In genomic region chr17:40448639-40449261, GRCh38 we compare ENCODE assay signal across 1 cellular context.
TF ChIP-seq lines count a peak whose summit lies in the region.

No MANE protein-coding gene starts in this region.

TF ChIP-seq in HepG2, 621 proteins besides CTCF, POLR2A, EP300 and RAD21 (continued from another document and continues in another):
- TF ChIP-seq, protein P1, sequence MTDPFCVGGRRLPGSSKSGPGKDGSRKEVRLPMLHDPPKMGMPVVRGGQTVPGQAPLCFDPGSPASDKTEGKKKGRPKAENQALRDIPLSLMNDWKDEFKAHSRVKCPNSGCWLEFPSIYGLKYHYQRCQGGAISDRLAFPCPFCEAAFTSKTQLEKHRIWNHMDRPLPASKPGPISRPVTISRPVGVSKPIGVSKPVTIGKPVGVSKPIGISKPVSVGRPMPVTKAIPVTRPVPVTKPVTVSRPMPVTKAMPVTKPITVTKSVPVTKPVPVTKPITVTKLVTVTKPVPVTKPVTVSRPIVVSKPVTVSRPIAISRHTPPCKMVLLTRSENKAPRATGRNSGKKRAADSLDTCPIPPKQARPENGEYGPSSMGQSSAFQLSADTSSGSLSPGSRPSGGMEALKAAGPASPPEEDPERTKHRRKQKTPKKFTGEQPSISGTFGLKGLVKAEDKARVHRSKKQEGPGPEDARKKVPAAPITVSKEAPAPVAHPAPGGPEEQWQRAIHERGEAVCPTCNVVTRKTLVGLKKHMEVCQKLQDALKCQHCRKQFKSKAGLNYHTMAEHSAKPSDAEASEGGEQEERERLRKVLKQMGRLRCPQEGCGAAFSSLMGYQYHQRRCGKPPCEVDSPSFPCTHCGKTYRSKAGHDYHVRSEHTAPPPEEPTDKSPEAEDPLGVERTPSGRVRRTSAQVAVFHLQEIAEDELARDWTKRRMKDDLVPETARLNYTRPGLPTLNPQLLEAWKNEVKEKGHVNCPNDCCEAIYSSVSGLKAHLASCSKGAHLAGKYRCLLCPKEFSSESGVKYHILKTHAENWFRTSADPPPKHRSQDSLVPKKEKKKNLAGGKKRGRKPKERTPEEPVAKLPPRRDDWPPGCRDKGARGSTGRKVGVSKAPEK (CRISPR knock-in tag; IDR thresholded peaks at IDR 0.05; ENCODE audit: borderline replicate concordance), result no peak; the same call in 1 of the 2 replicates
- TF ChIP-seq, protein P2, sequence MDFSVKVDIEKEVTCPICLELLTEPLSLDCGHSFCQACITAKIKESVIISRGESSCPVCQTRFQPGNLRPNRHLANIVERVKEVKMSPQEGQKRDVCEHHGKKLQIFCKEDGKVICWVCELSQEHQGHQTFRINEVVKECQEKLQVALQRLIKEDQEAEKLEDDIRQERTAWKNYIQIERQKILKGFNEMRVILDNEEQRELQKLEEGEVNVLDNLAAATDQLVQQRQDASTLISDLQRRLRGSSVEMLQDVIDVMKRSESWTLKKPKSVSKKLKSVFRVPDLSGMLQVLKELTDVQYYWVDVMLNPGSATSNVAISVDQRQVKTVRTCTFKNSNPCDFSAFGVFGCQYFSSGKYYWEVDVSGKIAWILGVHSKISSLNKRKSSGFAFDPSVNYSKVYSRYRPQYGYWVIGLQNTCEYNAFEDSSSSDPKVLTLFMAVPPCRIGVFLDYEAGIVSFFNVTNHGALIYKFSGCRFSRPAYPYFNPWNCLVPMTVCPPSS (IDR thresholded peaks at IDR 0.05), result no peak
- TF ChIP-seq, protein P3, sequence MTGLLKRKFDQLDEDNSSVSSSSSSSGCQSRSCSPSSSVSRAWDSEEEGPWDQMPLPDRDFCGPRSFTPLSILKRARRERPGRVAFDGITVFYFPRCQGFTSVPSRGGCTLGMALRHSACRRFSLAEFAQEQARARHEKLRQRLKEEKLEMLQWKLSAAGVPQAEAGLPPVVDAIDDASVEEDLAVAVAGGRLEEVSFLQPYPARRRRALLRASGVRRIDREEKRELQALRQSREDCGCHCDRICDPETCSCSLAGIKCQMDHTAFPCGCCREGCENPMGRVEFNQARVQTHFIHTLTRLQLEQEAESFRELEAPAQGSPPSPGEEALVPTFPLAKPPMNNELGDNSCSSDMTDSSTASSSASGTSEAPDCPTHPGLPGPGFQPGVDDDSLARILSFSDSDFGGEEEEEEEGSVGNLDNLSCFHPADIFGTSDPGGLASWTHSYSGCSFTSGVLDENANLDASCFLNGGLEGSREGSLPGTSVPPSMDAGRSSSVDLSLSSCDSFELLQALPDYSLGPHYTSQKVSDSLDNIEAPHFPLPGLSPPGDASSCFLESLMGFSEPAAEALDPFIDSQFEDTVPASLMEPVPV (CRISPR knock-in tag; IDR thresholded peaks at IDR 0.05), result 0 out of 2 replicates have a peak, but pooled peaks have one; percentile 65
- TF ChIP-seq, protein P4, sequence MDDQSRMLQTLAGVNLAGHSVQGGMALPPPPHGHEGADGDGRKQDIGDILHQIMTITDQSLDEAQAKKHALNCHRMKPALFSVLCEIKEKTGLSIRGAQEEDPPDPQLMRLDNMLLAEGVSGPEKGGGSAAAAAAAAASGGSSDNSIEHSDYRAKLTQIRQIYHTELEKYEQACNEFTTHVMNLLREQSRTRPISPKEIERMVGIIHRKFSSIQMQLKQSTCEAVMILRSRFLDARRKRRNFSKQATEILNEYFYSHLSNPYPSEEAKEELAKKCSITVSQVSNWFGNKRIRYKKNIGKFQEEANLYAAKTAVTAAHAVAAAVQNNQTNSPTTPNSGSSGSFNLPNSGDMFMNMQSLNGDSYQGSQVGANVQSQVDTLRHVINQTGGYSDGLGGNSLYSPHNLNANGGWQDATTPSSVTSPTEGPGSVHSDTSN (CRISPR knock-in tag; IDR thresholded peaks at IDR 0.05; ENCODE audit: borderline replicate concordance), result no peak
- TF ChIP-seq GTF3A (CRISPR knock-in tag; conservative IDR thresholded peaks at IDR 0.05) (no peak), AKNA (CRISPR knock-in tag; IDR thresholded peaks at IDR 0.05; ENCODE audit: borderline replicate concordance) (no peak), SNAI1 (CRISPR knock-in tag; IDR thresholded peaks at IDR 0.05; ENCODE audit: borderline replicate concordance) (no peak), MED13 (CRISPR knock-in tag; IDR thresholded peaks at IDR 0.05) (no peak), ZNF24 (IDR thresholded peaks at IDR 0.05) (no peak), SETDB1 (CRISPR knock-in tag; IDR thresholded peaks at IDR 0.05; ENCODE audit: borderline replicate concordance) (no peak), MBNL3 (CRISPR knock-in tag; conservative IDR thresholded peaks at IDR 0.05) (no peak), ZNF34 (CRISPR knock-in tag; IDR thresholded peaks at IDR 0.05; ENCODE audit: borderline replicate concordance) (no peak), ZNF282 (IDR thresholded peaks at IDR 0.05; ENCODE audit: partially characterized antibody) (no peak), BRD4 (CRISPR knock-in tag; IDR thresholded peaks at IDR 0.05) (0 out of 2 replicates have a peak, but pooled peaks have one; percentile 38), ZNF644 (CRISPR knock-in tag; IDR thresholded peaks at IDR 0.05; ENCODE audit: low read depth) (peak; percentile 59; the same call in 1 of the 2 replicates), ZNF382 (CRISPR knock-in tag; IDR thresholded peaks at IDR 0.05; ENCODE audit: borderline replicate concordance) (no peak), ZNF790 (CRISPR knock-in tag; IDR thresholded peaks at IDR 0.05; ENCODE audit: borderline replicate concordance) (peak; percentile 18; the same call in 1 of the 2 replicates), ZSCAN9 (CRISPR knock-in tag; IDR thresholded peaks at IDR 0.05; ENCODE audit: borderline replicate concordance) (0 out of 2 replicates have a peak, but pooled peaks have one; percentile 43), DR1 (CRISPR knock-in tag; IDR thresholded peaks at IDR 0.05) (no peak), CEBPG (CRISPR knock-in tag; IDR thresholded peaks at IDR 0.05) (peak; percentile 79), CCDC6 (CRISPR knock-in tag; IDR thresholded peaks at IDR 0.05) (no peak), ZC3H13 (CRISPR knock-in tag; IDR thresholded peaks at IDR 0.05) (no peak), TGIF2 (CRISPR knock-in tag; IDR thresholded peaks at IDR 0.05) (peak; percentile 97), HHEX (CRISPR knock-in tag; IDR thresholded peaks at IDR 0.05) (0 out of 2 replicates have a peak, but pooled peaks have one; percentile 65), SRSF9 (IDR thresholded peaks at IDR 0.05; ENCODE audit: borderline replicate concordance, insufficient read depth, low read depth, low read length, poor library complexity, severe bottlenecking) (no peak), KDM1A (CRISPR knock-in tag; IDR thresholded peaks at IDR 0.05) (no peak; the same call in 1 of the 2 replicates), BCLAF1 (IDR thresholded peaks at IDR 0.05) (no peak)
- TF ChIP-seq, protein P5, sequence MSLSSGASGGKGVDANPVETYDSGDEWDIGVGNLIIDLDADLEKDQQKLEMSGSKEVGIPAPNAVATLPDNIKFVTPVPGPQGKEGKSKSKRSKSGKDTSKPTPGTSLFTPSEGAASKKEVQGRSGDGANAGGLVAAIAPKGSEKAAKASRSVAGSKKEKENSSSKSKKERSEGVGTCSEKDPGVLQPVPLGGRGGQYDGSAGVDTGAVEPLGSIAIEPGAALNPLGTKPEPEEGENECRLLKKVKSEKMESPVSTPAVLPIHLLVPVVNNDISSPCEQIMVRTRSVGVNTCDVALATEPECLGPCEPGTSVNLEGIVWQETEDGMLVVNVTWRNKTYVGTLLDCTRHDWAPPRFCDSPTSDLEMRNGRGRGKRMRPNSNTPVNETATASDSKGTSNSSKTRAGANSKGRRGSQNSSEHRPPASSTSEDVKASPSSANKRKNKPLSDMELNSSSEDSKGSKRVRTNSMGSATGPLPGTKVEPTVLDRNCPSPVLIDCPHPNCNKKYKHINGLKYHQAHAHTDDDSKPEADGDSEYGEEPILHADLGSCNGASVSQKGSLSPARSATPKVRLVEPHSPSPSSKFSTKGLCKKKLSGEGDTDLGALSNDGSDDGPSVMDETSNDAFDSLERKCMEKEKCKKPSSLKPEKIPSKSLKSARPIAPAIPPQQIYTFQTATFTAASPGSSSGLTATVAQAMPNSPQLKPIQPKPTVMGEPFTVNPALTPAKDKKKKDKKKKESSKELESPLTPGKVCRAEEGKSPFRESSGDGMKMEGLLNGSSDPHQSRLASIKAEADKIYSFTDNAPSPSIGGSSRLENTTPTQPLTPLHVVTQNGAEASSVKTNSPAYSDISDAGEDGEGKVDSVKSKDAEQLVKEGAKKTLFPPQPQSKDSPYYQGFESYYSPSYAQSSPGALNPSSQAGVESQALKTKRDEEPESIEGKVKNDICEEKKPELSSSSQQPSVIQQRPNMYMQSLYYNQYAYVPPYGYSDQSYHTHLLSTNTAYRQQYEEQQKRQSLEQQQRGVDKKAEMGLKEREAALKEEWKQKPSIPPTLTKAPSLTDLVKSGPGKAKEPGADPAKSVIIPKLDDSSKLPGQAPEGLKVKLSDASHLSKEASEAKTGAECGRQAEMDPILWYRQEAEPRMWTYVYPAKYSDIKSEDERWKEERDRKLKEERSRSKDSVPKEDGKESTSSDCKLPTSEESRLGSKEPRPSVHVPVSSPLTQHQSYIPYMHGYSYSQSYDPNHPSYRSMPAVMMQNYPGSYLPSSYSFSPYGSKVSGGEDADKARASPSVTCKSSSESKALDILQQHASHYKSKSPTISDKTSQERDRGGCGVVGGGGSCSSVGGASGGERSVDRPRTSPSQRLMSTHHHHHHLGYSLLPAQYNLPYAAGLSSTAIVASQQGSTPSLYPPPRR (CRISPR knock-in tag; IDR thresholded peaks at IDR 0.05; ENCODE audit: borderline replicate concordance), result peak; percentile 82; the same call in 1 of the 2 replicates
